ENCODE assay signal across 9 cellular contexts in the genomic region with DNA sequence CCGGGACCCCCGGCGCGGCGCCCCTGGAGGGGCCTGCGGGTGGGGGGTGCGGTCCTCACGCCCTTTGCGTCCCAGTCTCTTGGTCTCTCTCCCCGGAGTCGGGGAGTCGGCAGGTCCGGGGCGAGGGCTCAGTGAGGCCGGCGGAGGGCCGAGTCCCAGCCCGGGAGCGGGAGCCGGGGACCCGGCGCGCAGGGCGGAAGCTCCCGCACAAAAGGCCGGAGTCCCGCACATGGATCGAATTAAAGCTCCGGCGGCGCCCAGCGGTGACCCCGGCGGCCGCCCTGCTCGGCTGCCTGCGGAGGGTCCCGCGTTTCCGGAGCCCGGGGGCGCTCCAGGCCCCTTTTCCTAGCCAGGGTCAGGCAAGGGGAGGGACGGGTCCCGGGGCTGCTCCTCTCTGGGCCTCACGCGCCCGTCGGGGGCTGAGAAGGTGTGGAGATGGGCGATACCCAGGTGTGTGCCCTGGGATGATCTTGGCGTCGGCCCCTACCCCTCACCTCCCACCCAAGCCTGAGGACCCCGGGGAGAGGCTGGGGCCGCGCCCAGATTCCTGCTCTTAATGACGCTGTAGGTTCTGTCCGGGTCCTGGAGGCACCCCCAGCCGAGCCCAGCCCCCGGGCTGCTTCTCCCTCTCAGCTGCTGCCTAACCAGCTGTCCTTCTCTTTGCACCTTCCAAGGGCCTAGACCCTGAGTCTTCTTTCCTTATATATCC. TPM values are rescaled to one million over a fixed set of nuclear protein-coding genes. Genes with fewer than 3 reads are reported as not detected.
A peak's percentile ranks its signal among the peaks of the same experiment; 100 is the strongest.
DNase-seq lines count a peak whose midpoint lies in the region; ATAC-seq and TF ChIP-seq lines count a peak whose summit lies in the region.
"Had no signal": no experiment of that assay in that cellular context is flagged by ENCODE, and none has a peak within 500 bp of the region (broad histone marks: within the 10 kb centered on the region; RNA-seq: fewer than 3 reads in every experiment).

No MANE protein-coding gene starts in this region.

- POLR2A ChIA-PET in WTC11 (lab: Charles Lee): no interaction called here

- DNase-seq in EL (peak; percentile 36), WTC11 (ENCODE audit: low spot score) (peak; percentile 35), Right ventricle myocardium superior (no peak), progenitor cell of endocrine pancreas (ENCODE audit: low spot score, unreplicated experiment) (no peak), dermis blood vessel endothelial cell (no peak), OCI-M2 (lab: John Stamatoyannopoulos, UW; ENCODE audit: unreplicated experiment) (no peak), SKM-1 treated with dmso at 0.1 percent for 144 hours (lab: John Stamatoyannopoulos, UW; ENCODE audit: unreplicated experiment) (no peak)

- intact Hi-C loops in Right ventricle myocardium superior (cut with DNase I): no loop called here

- no peak for ATAC-seq in WTC11
- ATAC-seq in Right ventricle myocardium superior (ENCODE audit: poor library complexity): peak; percentile 19
- no peak for ATAC-seq in GM21528 (IDR thresholded peaks at IDR 0.05; ENCODE audit: low FRiP score, unreplicated experiment)

- H3K9me3 Mint-ChIP-seq in WTC11: 0 out of 2 replicates have a peak, but pooled peaks cover 3% of the 10 kb centered on the region
- no peaks in the 10 kb centered on the region for H3K9me3 Mint-ChIP-seq in progenitor cell of endocrine pancreas (ENCODE audit: low read depth)
- H3K9me3 Mint-ChIP-seq: natural killer cell treated with Interleukin-12 subunit alpha and Interleukin-12 subunit beta and Interleukin-15 and Interleukin-18, amount 100 ng/mL, for 72 hours had no signal

- no peak for TF ChIP-seq CTCF in WTC11 (IDR thresholded peaks at IDR 0.05)
- TF ChIP-seq CTCF in progenitor cell of endocrine pancreas (IDR thresholded peaks at IDR 0.05; ENCODE audit: unreplicated experiment): no peak

- H3K27me3 Mint-ChIP-seq in WTC11 (ENCODE audit: low read depth) (no peaks in the 10 kb centered on the region), progenitor cell of endocrine pancreas (no peaks in the 10 kb centered on the region)

- H3K4me3 Mint-ChIP-seq in WTC11 (peak overlapping the region; percentile 91), progenitor cell of endocrine pancreas (ENCODE audit: low read depth) (peak overlapping the region; percentile 91)
- H3K4me3 Mint-ChIP-seq: natural killer cell treated with Interleukin-12 subunit alpha and Interleukin-12 subunit beta and Interleukin-15 and Interleukin-18, amount 100 ng/mL, for 72 hours had no signal

- CTCF ChIA-PET in WTC11 (lab: Charles Lee): interaction anchor here (1.3 to 4.7 kb wide), 5 partner anchors 18 to 40 kb away, joined by 3 to 20 read pairs (median 10); no protein-coding TSS in a partner anchor

- H3K36me3 Mint-ChIP-seq in WTC11 (peaks cover 8% of the 10 kb centered on the region), progenitor cell of endocrine pancreas (ENCODE audit: insufficient read depth) (peaks cover 4% of the 10 kb centered on the region)
- H3K36me3 Mint-ChIP-seq: natural killer cell treated with Interleukin-12 subunit alpha and Interleukin-12 subunit beta and Interleukin-15 and Interleukin-18, amount 100 ng/mL, for 72 hours had no signal

- H3K27ac Mint-ChIP-seq in WTC11 (peak overlapping the region; percentile 83; the same call in 1 of the 2 replicates), progenitor cell of endocrine pancreas (peak overlapping the region; percentile 95)
- H3K27ac Mint-ChIP-seq: natural killer cell treated with Interleukin-12 subunit alpha and Interleukin-12 subunit beta and Interleukin-15 and Interleukin-18, amount 100 ng/mL, for 72 hours had no signal

- peaks cover 50% of the 10 kb centered on the region for H3K4me1 Mint-ChIP-seq in WTC11
- H3K4me1 Mint-ChIP-seq in progenitor cell of endocrine pancreas (ENCODE audit: low read depth): peaks cover 31% of the 10 kb centered on the region

TF ChIP-seq in WTC11, 78 proteins besides CTCF, POLR2A, EP300 and RAD21:
- TF ChIP-seq, protein P1, sequence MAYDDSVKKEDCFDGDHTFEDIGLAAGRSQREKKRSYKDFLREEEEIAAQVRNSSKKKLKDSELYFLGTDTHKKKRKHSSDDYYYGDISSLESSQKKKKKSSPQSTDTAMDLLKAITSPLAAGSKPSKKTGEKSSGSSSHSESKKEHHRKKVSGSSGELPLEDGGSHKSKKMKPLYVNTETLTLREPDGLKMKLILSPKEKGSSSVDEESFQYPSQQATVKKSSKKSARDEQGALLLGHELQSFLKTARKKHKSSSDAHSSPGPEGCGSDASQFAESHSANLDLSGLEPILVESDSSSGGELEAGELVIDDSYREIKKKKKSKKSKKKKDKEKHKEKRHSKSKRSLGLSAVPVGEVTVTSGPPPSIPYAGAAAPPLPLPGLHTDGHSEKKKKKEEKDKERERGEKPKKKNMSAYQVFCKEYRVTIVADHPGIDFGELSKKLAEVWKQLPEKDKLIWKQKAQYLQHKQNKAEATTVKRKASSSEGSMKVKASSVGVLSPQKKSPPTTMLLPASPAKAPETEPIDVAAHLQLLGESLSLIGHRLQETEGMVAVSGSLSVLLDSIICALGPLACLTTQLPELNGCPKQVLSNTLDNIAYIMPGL (CRISPR knock-in tag; IDR thresholded peaks at IDR 0.05): peak; percentile 63; the same call in 1 of the 2 replicates
- TF ChIP-seq, protein P2, sequence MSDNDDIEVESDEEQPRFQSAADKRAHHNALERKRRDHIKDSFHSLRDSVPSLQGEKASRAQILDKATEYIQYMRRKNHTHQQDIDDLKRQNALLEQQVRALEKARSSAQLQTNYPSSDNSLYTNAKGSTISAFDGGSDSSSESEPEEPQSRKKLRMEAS (CRISPR knock-in tag; IDR thresholded peaks at IDR 0.05): peak; percentile 45
- TF ChIP-seq, protein P3, sequence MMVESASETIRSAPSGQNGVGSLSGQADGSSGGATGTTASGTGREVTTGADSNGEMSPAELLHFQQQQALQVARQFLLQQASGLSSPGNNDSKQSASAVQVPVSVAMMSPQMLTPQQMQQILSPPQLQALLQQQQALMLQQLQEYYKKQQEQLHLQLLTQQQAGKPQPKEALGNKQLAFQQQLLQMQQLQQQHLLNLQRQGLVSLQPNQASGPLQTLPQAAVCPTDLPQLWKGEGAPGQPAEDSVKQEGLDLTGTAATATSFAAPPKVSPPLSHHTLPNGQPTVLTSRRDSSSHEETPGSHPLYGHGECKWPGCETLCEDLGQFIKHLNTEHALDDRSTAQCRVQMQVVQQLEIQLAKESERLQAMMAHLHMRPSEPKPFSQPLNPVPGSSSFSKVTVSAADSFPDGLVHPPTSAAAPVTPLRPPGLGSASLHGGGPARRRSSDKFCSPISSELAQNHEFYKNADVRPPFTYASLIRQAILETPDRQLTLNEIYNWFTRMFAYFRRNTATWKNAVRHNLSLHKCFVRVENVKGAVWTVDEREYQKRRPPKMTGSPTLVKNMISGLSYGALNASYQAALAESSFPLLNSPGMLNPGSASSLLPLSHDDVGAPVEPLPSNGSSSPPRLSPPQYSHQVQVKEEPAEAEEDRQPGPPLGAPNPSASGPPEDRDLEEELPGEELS (CRISPR knock-in tag; IDR thresholded peaks at IDR 0.05): 0 out of 2 replicates have a peak, but pooled peaks have one; percentile 58
- TF ChIP-seq JUN (CRISPR knock-in tag; IDR thresholded peaks at IDR 0.05): peak; percentile 47; the same call in 1 of the 2 replicates
- TF ChIP-seq, protein P4, sequence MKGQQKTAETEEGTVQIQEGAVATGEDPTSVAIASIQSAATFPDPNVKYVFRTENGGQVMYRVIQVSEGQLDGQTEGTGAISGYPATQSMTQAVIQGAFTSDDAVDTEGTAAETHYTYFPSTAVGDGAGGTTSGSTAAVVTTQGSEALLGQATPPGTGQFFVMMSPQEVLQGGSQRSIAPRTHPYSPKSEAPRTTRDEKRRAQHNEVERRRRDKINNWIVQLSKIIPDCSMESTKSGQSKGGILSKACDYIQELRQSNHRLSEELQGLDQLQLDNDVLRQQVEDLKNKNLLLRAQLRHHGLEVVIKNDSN (CRISPR knock-in tag; IDR thresholded peaks at IDR 0.05): no peak
- TF ChIP-seq EMX1 (CRISPR knock-in tag; IDR thresholded peaks at IDR 0.05): no peak
- TF ChIP-seq ZNF423 (CRISPR knock-in tag; IDR thresholded peaks at IDR 0.05): peak; percentile 95
TF ChIP-seq in WTC11: peak in this region for 5.

RNA-seq across cellular contexts. Expression of a gene that starts 0.5 kb away (rescaled TPM):
- total RNA-seq in WTC11 (2021) (70.9 to 78.3 TPM (median 76.6 TPM) in 3 replicates), Right ventricle myocardium superior (99.1 TPM), progenitor cell of endocrine pancreas (101 and 105 TPM in 2 replicates), dermis blood vessel endothelial cell (195 and 296 TPM in 2 replicates)
- total RNA-seq: natural killer cell treated with Interleukin-12 subunit alpha and Interleukin-12 subunit beta and Interleukin-15 and Interleukin-18, amount 100 ng/mL, for 72 hours had no signal

RNA-seq across cellular contexts. Expression of a gene that starts 16.8 kb away (rescaled TPM):
- 0.48 to 1.4 TPM (median 0.94 TPM) in 3 replicates for total RNA-seq in WTC11 (2021)
- total RNA-seq in Right ventricle myocardium superior: not detected
- 0.44 and 1.4 TPM in 2 replicates for total RNA-seq in progenitor cell of endocrine pancreas
- total RNA-seq in dermis blood vessel endothelial cell: not detected in 2 replicates
- total RNA-seq: natural killer cell treated with Interleukin-12 subunit alpha and Interleukin-12 subunit beta and Interleukin-15 and Interleukin-18, amount 100 ng/mL, for 72 hours had no signal

RNA-seq across cellular contexts. Expression of a gene that starts 23.0 kb away (rescaled TPM):
- 0.82 to 2.0 TPM (median 1.1 TPM) in 3 replicates for total RNA-seq in WTC11 (2021)
- total RNA-seq in Right ventricle myocardium superior: 54.3 TPM
- total RNA-seq in progenitor cell of endocrine pancreas: 5.5 and 6.0 TPM in 2 replicates
- 0.33 and 1.7 TPM in 2 replicates for total RNA-seq in dermis blood vessel endothelial cell

RNA-seq across cellular contexts. Expression of a gene that starts 48.3 kb away (rescaled TPM):
- 2.6 to 3.8 TPM (median 2.7 TPM) in 3 replicates for total RNA-seq in WTC11 (2021)
- 6.1 TPM for total RNA-seq in Right ventricle myocardium superior
- 2.4 and 3.5 TPM in 2 replicates for total RNA-seq in progenitor cell of endocrine pancreas
- total RNA-seq in dermis blood vessel endothelial cell: 2.1 and 3.4 TPM in 2 replicates

Comparison
In these comparisons a context has a peak if more than half of its experiments do, and no peak if none do; other contexts are left out.
1. DNase-seq: peak in EL (single experiment) and WTC11 (single experiment); none in Right ventricle myocardium superior (single experiment), progenitor cell of endocrine pancreas (single experiment), dermis blood vessel endothelial cell (single experiment), OCI-M2 (single experiment) and SKM-1 treated with dmso at 0.1 percent for 144 hours (single experiment).